Comparison of ENCODE assay signal across 8 cellular contexts in the genomic region with DNA sequence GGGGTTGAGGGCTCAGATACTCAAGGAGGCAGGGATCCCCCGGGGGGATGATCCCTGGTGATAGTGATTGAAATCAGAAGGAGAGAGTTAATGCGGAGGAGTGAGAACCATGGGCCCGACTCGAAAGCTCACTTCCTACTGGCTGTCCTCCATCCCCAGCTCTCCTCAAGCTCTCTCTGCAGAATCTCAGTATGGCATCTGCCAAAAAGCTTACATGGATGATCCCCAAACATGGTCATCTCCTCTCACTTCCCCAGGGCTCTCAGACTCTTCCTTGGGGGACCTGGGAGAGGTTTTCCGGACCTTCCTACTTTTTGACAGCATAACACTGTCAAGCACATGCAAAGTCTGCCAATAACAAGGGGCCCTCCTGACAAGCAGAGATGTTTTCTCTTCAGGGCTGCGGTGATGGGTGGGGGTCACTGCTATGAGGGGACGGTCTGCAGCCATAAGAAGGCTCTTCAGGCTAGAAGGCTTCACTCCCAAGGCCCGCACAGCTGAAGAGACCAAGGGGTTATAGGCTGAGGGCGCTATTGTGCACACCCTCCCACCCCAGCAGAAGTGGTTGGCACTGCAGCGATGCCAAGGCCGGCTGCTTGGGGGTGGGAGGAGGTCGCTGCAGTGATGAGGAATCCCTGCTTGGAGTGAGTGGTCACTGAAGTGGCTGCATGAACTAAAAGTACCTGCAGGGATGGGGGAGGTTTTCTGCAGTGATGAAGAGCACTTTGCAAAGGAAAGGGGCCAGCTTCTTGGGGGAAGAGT. TPM values are rescaled to one million over a fixed set of nuclear protein-coding genes. Genes with fewer than 3 reads are reported as not detected.
DNase-seq lines count a peak whose midpoint lies in the region; ATAC-seq, FAIRE-seq and TF ChIP-seq lines count a peak whose summit lies in the region.

No MANE protein-coding gene starts in this region.

- no peaks in the 10 kb centered on the region for H3K79me2 ChIP-seq in DOHH2 (ENCODE audit: control insufficient read depth, low read length)
- H3K79me2 ChIP-seq in mesendoderm (ENCODE audit: control insufficient read depth, insufficient read depth, low read length), result no peaks in the 10 kb centered on the region

- no peak overlapping the region for H3K4ac ChIP-seq in mesendoderm (ENCODE audit: low read depth, low read length)

- H3K27me3 Mint-ChIP-seq in activated T-helper 17 cell treated with anti-CD3 and anti-CD28 coated beads, Interleukin-2, amount 50 U/mL, for 72 hours, result peaks cover 54% of the 10 kb centered on the region

- no peak for FAIRE-seq in HTR-8/SVneo (lab: Jason Lieb, UNC)

- H3K4me3 Mint-ChIP-seq in activated T-helper 17 cell treated with anti-CD3 and anti-CD28 coated beads, Interleukin-2, amount 50 U/mL, for 72 hours, result peak overlapping the region; percentile 68

- H3K27me3 ChIP-seq in DOHH2 (ENCODE audit: control insufficient read depth, low read length), result peaks cover 59% of the 10 kb centered on the region
- H3K27me3 ChIP-seq in mesendoderm (ENCODE audit: insufficient read depth, low read length, poor library complexity), result peaks cover 41% of the 10 kb centered on the region

- no peak overlapping the region for H3K18ac ChIP-seq in mesendoderm (ENCODE audit: low read length)

- no peak overlapping the region for H3K27ac Mint-ChIP-seq in activated T-helper 17 cell treated with anti-CD3 and anti-CD28 coated beads, Interleukin-2, amount 50 U/mL, for 72 hours

- ATAC-seq in activated T-helper 17 cell treated with anti-CD3 and anti-CD28 coated beads, Interleukin-2, amount 50 U/mL, for 72 hours (replicated peaks), result no peak
- ATAC-seq in HG02938 (IDR thresholded peaks at IDR 0.05; ENCODE audit: unreplicated experiment) (no peak), GM18519 (IDR thresholded peaks at IDR 0.05; ENCODE audit: low FRiP score, unreplicated experiment) (no peak), HG03280 (IDR thresholded peaks at IDR 0.05; ENCODE audit: unreplicated experiment) (no peak)

- H3K27ac ChIP-seq in DOHH2 (ENCODE audit: low read depth, low read length), result no peak overlapping the region
- no peak overlapping the region for H3K27ac ChIP-seq in mesendoderm (ENCODE audit: low read depth, low read length)

- no peak overlapping the region for H4K5ac ChIP-seq in mesendoderm (ENCODE audit: low read length)

- H3K9me3 Mint-ChIP-seq in activated T-helper 17 cell treated with anti-CD3 and anti-CD28 coated beads, Interleukin-2, amount 50 U/mL, for 72 hours, result no peaks in the 10 kb centered on the region

- H3K79me1 ChIP-seq in mesendoderm (ENCODE audit: low read length), result no peaks in the 10 kb centered on the region

- H4K8ac ChIP-seq in mesendoderm (ENCODE audit: low read depth, low read length), result no peak overlapping the region

- no peak for TF ChIP-seq CTCF in DOHH2 (IDR thresholded peaks at IDR 0.05; ENCODE audit: low read depth, low read length, poor library complexity, severe bottlenecking)

- H4K20me1 ChIP-seq in DOHH2 (ENCODE audit: control insufficient read depth, insufficient read depth, low read depth, low read length), result 0 out of 2 replicates have a peak, but pooled peaks cover 6% of the 10 kb centered on the region

- H3K9ac ChIP-seq in mesendoderm (ENCODE audit: low read length), result no peak overlapping the region

- H3K4me1 ChIP-seq in DOHH2 (ENCODE audit: control insufficient read depth, low read length) (peaks cover 24% of the 10 kb centered on the region), mesendoderm (ENCODE audit: control insufficient read depth, low read depth, low read length) (no peaks in the 10 kb centered on the region)

- H3K36me3 ChIP-seq in DOHH2 (ENCODE audit: control insufficient read depth, low read length), result no peaks in the 10 kb centered on the region
- no peaks in the 10 kb centered on the region for H3K36me3 ChIP-seq in mesendoderm (ENCODE audit: control insufficient read depth, insufficient read depth, low read length)

- no peaks in the 10 kb centered on the region for H3K9me2 ChIP-seq in DOHH2 (replicated peaks; ENCODE audit: control insufficient read depth, low read length)

- 0 out of 2 replicates have a peak, but pooled peaks cover 3% of the 10 kb centered on the region for H3F3A ChIP-seq in DOHH2 (ENCODE audit: control insufficient read depth, insufficient read depth)

- no peak overlapping the region for H2AK5ac ChIP-seq in mesendoderm (ENCODE audit: low read length)

- no peak overlapping the region; the same call in 1 of the 2 replicates for H3K4me3 ChIP-seq in DOHH2 (ENCODE audit: low read length)
- H3K4me3 ChIP-seq in mesendoderm (ENCODE audit: low read length), result no peak overlapping the region

- peaks cover 9% of the 10 kb centered on the region for H3K36me3 Mint-ChIP-seq in activated T-helper 17 cell treated with anti-CD3 and anti-CD28 coated beads, Interleukin-2, amount 50 U/mL, for 72 hours (ENCODE audit: low read depth)

- H2BK120ac ChIP-seq in mesendoderm (ENCODE audit: low read depth, low read length), result no peak overlapping the region

- no peak overlapping the region for H2BK15ac ChIP-seq in mesendoderm (replicated peaks; ENCODE audit: low read depth)

- no peaks in the 10 kb centered on the region for H3K9me3 ChIP-seq in DOHH2 (ENCODE audit: control insufficient read depth, insufficient read depth, low read length)

- H3K4me2 ChIP-seq in DOHH2 (ENCODE audit: low read length) (peak overlapping the region; percentile 74), mesendoderm (ENCODE audit: low read length) (no peak overlapping the region)

- no peak overlapping the region for H2BK5ac ChIP-seq in mesendoderm (ENCODE audit: low read length)

- WGBS in mesendoderm (ENCODE audit: extremely low coverage, insufficient coverage, low lambda C conversion rate), result no CpG with 5 or more reads among the region's 12 CpGs

- H3K4me1 Mint-ChIP-seq in activated T-helper 17 cell treated with anti-CD3 and anti-CD28 coated beads, Interleukin-2, amount 50 U/mL, for 72 hours, result peaks cover 8% of the 10 kb centered on the region

- DNase-seq in 8988T, result peak; percentile 77
- no peak for DNase-seq in mesendoderm
- DNase-seq in HTR-8/SVneo (ENCODE audit: insufficient read length, low spot score), result no peak

- H3K56ac ChIP-seq in mesendoderm (ENCODE audit: low read length), result peak overlapping the region; percentile 15

- no peak overlapping the region for H3K23ac ChIP-seq in mesendoderm (ENCODE audit: low read length)

RNA-seq across cellular contexts. Expression of a gene that starts 0.8 kb away (rescaled TPM):
- not detected for total RNA-seq in activated T-helper 17 cell treated with anti-CD3 and anti-CD28 coated beads, Interleukin-2, amount 50 U/mL, for 72 hours
- polyA plus RNA-seq in mesendoderm (2013, experiment 1 of 2), result 0.01 TPM
- 0.03 TPM for polyA plus RNA-seq in mesendoderm (2013, experiment 2 of 2)

RNA-seq across cellular contexts. Expression of a gene that starts 20.2 kb away (rescaled TPM):
- 10 to 100 TPM; 33.4 to 49.9 TPM for total RNA-seq in activated T-helper 17 cell treated with anti-CD3 and anti-CD28 coated beads, Interleukin-2, amount 50 U/mL, for 72 hours
- polyA plus RNA-seq in mesendoderm (2013, experiment 1 of 2), result 73.2 TPM
- 72.2 TPM for polyA plus RNA-seq in mesendoderm (2013, experiment 2 of 2)

RNA-seq across cellular contexts. Expression of a gene that starts 20.9 kb away (rescaled TPM):
- 10 to 100 TPM in 1 of 2 donors, 1 to 10 TPM in 1; 8.0 to 13.6 TPM for total RNA-seq in activated T-helper 17 cell treated with anti-CD3 and anti-CD28 coated beads, Interleukin-2, amount 50 U/mL, for 72 hours
- polyA plus RNA-seq in mesendoderm (2013, experiment 1 of 2), result 9.7 TPM
- polyA plus RNA-seq in mesendoderm (2013, experiment 2 of 2), result 9.8 TPM

RNA-seq across cellular contexts. Expression of a gene that starts 32.8 kb away (rescaled TPM):
- total RNA-seq in activated T-helper 17 cell treated with anti-CD3 and anti-CD28 coated beads, Interleukin-2, amount 50 U/mL, for 72 hours, result 1 to 10 TPM in 1 of 2 donors, under 1 TPM in 1; 0.64 to 1.2 TPM
- polyA plus RNA-seq in mesendoderm (2013, experiment 1 of 2), result 7.3 TPM
- 7.3 TPM for polyA plus RNA-seq in mesendoderm (2013, experiment 2 of 2)

RNA-seq across cellular contexts. Expression of a gene that starts 42.6 kb away (rescaled TPM):
- total RNA-seq in activated T-helper 17 cell treated with anti-CD3 and anti-CD28 coated beads, Interleukin-2, amount 50 U/mL, for 72 hours, result 10 to 100 TPM; 75.5 to 93.5 TPM
- polyA plus RNA-seq in mesendoderm (2013, experiment 1 of 2), result 24.7 TPM
- 23.8 TPM for polyA plus RNA-seq in mesendoderm (2013, experiment 2 of 2)
